ENCODE assay signal across 21 cellular contexts in the genomic region with DNA sequence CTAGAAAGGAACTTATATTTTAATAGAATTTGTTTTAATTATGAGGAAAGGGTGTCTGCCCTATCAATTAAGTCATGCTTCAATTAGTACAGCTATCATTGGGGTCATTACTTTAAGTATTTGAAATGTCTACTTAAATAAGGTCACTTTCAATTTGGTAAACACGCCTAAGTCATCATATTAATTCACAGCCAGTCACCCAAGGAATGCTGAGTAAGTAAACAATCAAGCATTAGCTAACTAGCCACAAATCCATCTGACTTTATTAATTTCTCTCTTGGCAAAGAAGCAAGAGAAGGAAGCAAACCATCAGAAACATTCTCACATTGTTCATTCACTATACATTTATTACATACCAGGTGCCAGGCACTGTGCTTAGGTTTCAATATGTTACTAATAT. TPM values are rescaled to one million over a fixed set of nuclear protein-coding genes. Genes with fewer than 3 reads are reported as not detected.
DNase-seq lines count a peak whose midpoint lies in the region; ATAC-seq, FAIRE-seq and TF ChIP-seq lines count a peak whose summit lies in the region.
"Had no signal": no experiment of that assay in that cellular context is flagged by ENCODE, and none has a peak within 500 bp of the region (broad histone marks: within the 10 kb centered on the region; RNA-seq: fewer than 3 reads in every experiment).

No MANE protein-coding gene starts in this region.

- intact Hi-C loops in gastrocnemius medialis (cut with DNase I; ENCODE audit: low total_unique reads) = loop anchor here (5.0 kb wide), 1 partner anchor 120 kb away; no protein-coding TSS in a partner anchor
- intact Hi-C loops in CD4-positive, alpha-beta memory T cell (cut with micrococcal nuclease) = no loop called here
- intact Hi-C loops in left colon (cut with DNase I, micrococcal nuclease) = no loop called here

- no peaks in the 10 kb centered on the region for H3K9me3 ChIP-seq in gastrocnemius medialis
- no peaks in the 10 kb centered on the region for H3K9me3 ChIP-seq in CD4-positive, alpha-beta memory T cell (ENCODE audit: control insufficient read depth in 1 of 2, low read length in 2 of 2)
- H3K9me3 ChIP-seq: SJSA1 had no signal

- H3K4me3 ChIP-seq in LNCaP clone FGC (ENCODE audit: low read depth, low read length) (no peak overlapping the region), gastrocnemius medialis (no peak overlapping the region)
- H3K4me3 ChIP-seq in CD4-positive, alpha-beta memory T cell (ENCODE audit: low read length in 2 of 2) = no peak overlapping the region
- H3K4me3 ChIP-seq: K562, SJSA1 had no signal

- H3K27ac ChIP-seq in gastrocnemius medialis = peak overlapping the region; percentile 79 to 93 (median 85)
- H3K27ac ChIP-seq in CD4-positive, alpha-beta memory T cell (ENCODE audit: low read depth, low read length) = no peak overlapping the region
- H3K27ac ChIP-seq: SJSA1 had no signal

- H3K27ac Mint-ChIP-seq in CD4-positive, alpha-beta memory T cell = no peak overlapping the region

- POLR2A ChIA-PET in CD4-positive, alpha-beta memory T cell (lab: Charles Lee; ENCODE audit: partially characterized antibody) = no interaction called here

- DNase-seq in NCI-H1105 treated with DMSO at 0.1 percent for 48 hours (lab: John Stamatoyannopoulos, UW) (peak; percentile 9), NCI-H1105 (lab: John Stamatoyannopoulos, UW) (no peak), LNCaP clone FGC (ENCODE audit: low read depth) (peak; percentile 19), kidney tubule cell (ENCODE audit: low spot score) (peak; percentile 6), gastrocnemius medialis (no peak), left colon (no peak), GM12892 (ENCODE audit: insufficient read length) (no peak)
- DNase-seq in CD4-positive, alpha-beta memory T cell = no peak
- DNase-seq: 8988T; C1 segment of cervical spinal cord; CD8-positive, alpha-beta memory T cell; NCI-H1092 treated with DMSO at 0.1 percent for 48 hours; NCI-H2029 treated with DMSO at 0.1 percent for 48 hours; NCI-H226 had no signal

- no peaks in the 10 kb centered on the region for H3K27me3 ChIP-seq in gastrocnemius medialis
- no peaks in the 10 kb centered on the region for H3K27me3 ChIP-seq in CD4-positive, alpha-beta memory T cell (ENCODE audit: insufficient read depth, low read length)
- H3K27me3 ChIP-seq: SJSA1 had no signal

- H3K4me1 Mint-ChIP-seq in CD4-positive, alpha-beta memory T cell = no peaks in the 10 kb centered on the region
- H3K4me1 Mint-ChIP-seq: CD8-positive, alpha-beta memory T cell had no signal

- no peak for TF ChIP-seq POLR2A in gastrocnemius medialis (IDR thresholded peaks at IDR 0.05)
- TF ChIP-seq POLR2A in GM12892 (IDR thresholded peaks at IDR 0.05; ENCODE audit: low read depth, low read length) = no peak

- no peaks in the 10 kb centered on the region for H3K9me3 Mint-ChIP-seq in CD4-positive, alpha-beta memory T cell
- H3K9me3 Mint-ChIP-seq: CD8-positive, alpha-beta memory T cell had no signal

- H3K36me3 ChIP-seq in gastrocnemius medialis = no peaks in the 10 kb centered on the region
- no peaks in the 10 kb centered on the region for H3K36me3 ChIP-seq in CD4-positive, alpha-beta memory T cell (ENCODE audit: insufficient read depth, low read length)
- H3K36me3 ChIP-seq: SJSA1 had no signal

- no peaks in the 10 kb centered on the region for H3K36me3 Mint-ChIP-seq in CD4-positive, alpha-beta memory T cell
- H3K36me3 Mint-ChIP-seq: CD8-positive, alpha-beta memory T cell had no signal

- ATAC-seq in gastrocnemius medialis (no peak), left colon (no peak)
- ATAC-seq: K562, Right ventricle myocardium inferior had no signal

- no peak for FAIRE-seq in GM12892 (lab: Jason Lieb, UNC)
- FAIRE-seq: G401.6, GM19239, K562 had no signal

- CTCF ChIA-PET in CD4-positive, alpha-beta memory T cell (lab: Charles Lee; ENCODE audit: partially characterized antibody) = no interaction called here

- in situ Hi-C loops in gastrocnemius medialis (cut with MboI; ENCODE audit: low sequenced_read_pairs in 4 of 4) = no loop called here

- H3K4me3 Mint-ChIP-seq in CD4-positive, alpha-beta memory T cell = no peak overlapping the region
- H3K4me3 Mint-ChIP-seq: CD8-positive, alpha-beta memory T cell had no signal

- TF ChIP-seq CTCF in LNCaP clone FGC (IDR thresholded peaks at IDR 0.05; ENCODE audit: control insufficient read depth, extremely low read depth, insufficient read depth) (no peak), gastrocnemius medialis (IDR thresholded peaks at IDR 0.05 in 4 of 5, conservative IDR thresholded peaks at IDR 0.05 in 1 of 5) (no peak)

- H3K27me3 Mint-ChIP-seq in CD4-positive, alpha-beta memory T cell = peaks cover 24 to 42% of the 10 kb centered on the region in 2 donors

- H3K4me1 ChIP-seq in gastrocnemius medialis = peaks cover 38 to 49% of the 10 kb centered on the region in 2 donors
- H3K4me1 ChIP-seq in CD4-positive, alpha-beta memory T cell (ENCODE audit: insufficient read depth, low read length) = no peaks in the 10 kb centered on the region

RNA-seq across cellular contexts. Expression of a gene that starts 1.2 kb away (rescaled TPM):
- total RNA-seq in gastrocnemius medialis = under 1 TPM in 1 of 4 donors, not detected in 3; 0.35 TPM
- total RNA-seq in CD4-positive, alpha-beta memory T cell = not detected
- polyA plus RNA-seq in CD4-positive, alpha-beta memory T cell = not detected
- not detected for total RNA-seq in left colon
- polyA plus RNA-seq in GM12892 (2012; ENCODE audit: missing spikeins) = not detected
- total RNA-seq: CD8-positive, alpha-beta memory T cell; Daoy; H4; K562; SJSA1 had no signal
- polyA plus RNA-seq: CD8-positive, alpha-beta memory T cell; K562 had no signal

Comparison
In these comparisons a context has a peak if more than half of its experiments do, and no peak if none do; other contexts are left out.
1. DNase-seq: peak in NCI-H1105 treated with DMSO at 0.1 percent for 48 hours (single experiment), LNCaP clone FGC (single experiment) and kidney tubule cell (single experiment); none in NCI-H1105 (single experiment), gastrocnemius medialis (0 of 2), CD4-positive, alpha-beta memory T cell (0 of 5), left colon (0 of 2) and GM12892 (single experiment).